Comparison of ENCODE assay signal across 8 cellular contexts in the genomic region with DNA sequence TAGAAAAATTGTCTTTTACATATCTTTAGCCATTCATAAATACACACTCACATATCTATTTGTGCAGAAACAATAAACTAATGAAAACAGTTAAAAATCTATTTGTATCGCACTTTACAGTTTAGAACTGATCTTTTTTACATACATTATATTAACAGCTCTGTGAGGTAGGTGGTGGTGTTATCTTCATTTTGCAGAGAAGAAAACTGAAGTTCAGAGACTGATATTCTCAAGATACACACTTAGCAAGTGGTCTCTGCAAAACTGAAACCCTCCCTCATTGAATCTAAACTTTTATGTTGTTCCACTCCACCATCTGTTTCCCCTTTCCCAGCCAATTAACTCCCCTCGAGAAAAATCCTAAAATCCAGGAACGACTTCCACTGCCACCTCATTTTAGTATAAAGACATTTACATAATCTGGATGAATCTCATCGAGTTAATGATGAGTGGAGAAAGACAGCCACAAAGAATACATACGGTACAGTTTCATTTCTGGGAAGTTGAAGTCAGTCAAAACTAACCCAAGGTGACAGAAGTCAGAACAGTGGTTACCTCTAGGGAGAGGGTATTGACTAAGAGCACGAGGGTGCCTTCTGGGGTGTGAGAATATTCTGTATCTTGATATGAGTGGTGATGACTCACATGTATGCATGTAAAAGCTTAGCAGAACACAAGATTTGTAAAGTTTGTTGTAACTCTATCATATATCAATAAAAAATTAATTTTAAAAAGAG.
DNase-seq lines count a peak whose midpoint lies in the region; ATAC-seq lines count a peak whose summit lies in the region.
"Had no signal": no experiment of that assay in that cellular context is flagged by ENCODE, and none has a peak within 500 bp of the region (broad histone marks: within the 10 kb centered on the region; RNA-seq: fewer than 3 reads in every experiment).

No MANE protein-coding gene starts in this region.

- DNase-seq in fibroblast of peridontal ligament (ENCODE audit: extremely low read depth) (peak; percentile 35), H7 (no peak), ecto neural progenitor cell (ENCODE audit: low spot score) (no peak), COLO829 (ENCODE audit: low spot score) (no peak)
- DNase-seq: dorsolateral prefrontal cortex had no signal

- no peaks in the 10 kb centered on the region for H3K36me3 ChIP-seq in H7 (replicated peaks; ENCODE audit: control insufficient read depth, insufficient read depth, low read length)

- no peak overlapping the region for H3K4me3 ChIP-seq in H7 (ENCODE audit: insufficient read depth, low read depth, low read length)
- H3K4me3 ChIP-seq: dorsolateral prefrontal cortex had no signal

- H3K27me3 ChIP-seq in H7 (ENCODE audit: control insufficient read depth, insufficient read depth, low read length) = no peaks in the 10 kb centered on the region
- H3K27me3 ChIP-seq: dorsolateral prefrontal cortex had no signal

- ATAC-seq in GM18858 (IDR thresholded peaks at IDR 0.05; ENCODE audit: unreplicated experiment) (peak; percentile 99), GM21423 (IDR thresholded peaks at IDR 0.05; ENCODE audit: unreplicated experiment) (peak; percentile 95), HG03439 (IDR thresholded peaks at IDR 0.05; ENCODE audit: unreplicated experiment) (peak; percentile 97)
